ENCODE assay signal across 8 cellular contexts in the genomic region with DNA sequence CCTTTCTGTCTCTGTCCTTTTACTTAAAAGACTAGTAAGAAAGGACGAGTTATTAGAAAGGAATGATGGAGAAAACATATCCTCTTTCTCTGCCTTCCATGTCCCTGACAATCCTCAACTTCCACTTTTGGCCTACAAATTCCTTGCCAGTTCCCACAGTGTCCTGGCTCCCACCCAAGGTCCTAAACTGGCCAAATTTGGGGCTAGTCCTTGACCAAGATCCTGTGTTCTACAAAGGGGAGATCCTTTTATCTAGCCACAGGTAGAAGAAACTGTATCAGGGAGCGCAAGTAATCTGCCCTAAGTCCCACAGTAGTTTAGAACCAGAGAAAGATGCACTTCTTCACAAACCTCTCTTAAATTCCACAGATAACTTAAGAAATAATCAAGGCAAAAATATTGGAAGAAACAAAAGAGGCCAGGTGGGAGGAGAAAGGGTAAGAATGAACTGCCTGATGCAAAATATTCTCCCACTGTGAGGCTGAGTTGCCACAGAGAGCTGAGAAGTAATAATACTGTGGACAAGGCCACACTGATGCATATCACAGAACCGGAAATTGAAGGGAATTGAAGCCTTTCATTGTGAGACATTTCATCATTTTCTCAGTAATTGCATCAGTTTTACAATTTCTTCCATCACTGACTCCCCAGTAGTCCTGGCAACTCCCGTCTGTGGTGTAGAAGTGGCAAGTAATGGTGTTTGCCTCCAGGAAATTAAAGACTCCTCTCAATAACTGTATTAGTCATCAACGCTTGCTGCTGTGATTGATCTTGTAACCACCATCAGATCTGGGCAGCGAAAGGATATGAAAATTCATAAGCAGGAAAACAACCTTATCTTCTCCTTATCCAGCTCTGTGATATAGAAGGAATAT. TPM values are rescaled to one million over a fixed set of nuclear protein-coding genes. Genes with fewer than 3 reads are reported as not detected.
DNase-seq lines count a peak whose midpoint lies in the region; ATAC-seq and TF ChIP-seq lines count a peak whose summit lies in the region.

No MANE protein-coding gene starts in this region.

- H3K4me1 ChIP-seq in prostate gland (replicated peaks) = no peaks in the 10 kb centered on the region

- H3K36me3 ChIP-seq in neural cell (ENCODE audit: insufficient read depth, low read length) = no peaks in the 10 kb centered on the region
- H3K36me3 ChIP-seq in prostate gland = no peaks in the 10 kb centered on the region

- no peak overlapping the region for H3K4me3 ChIP-seq in neural cell (ENCODE audit: low read length)
- no peak overlapping the region for H3K4me3 ChIP-seq in prostate gland

- H3K27me3 ChIP-seq in neural cell (ENCODE audit: insufficient read depth, low read depth, low read length) (no peaks in the 10 kb centered on the region), prostate gland (replicated peaks; ENCODE audit: insufficient read depth) (no peaks in the 10 kb centered on the region)

- H3K4me1 Mint-ChIP-seq in activated CD4-positive, alpha-beta memory T cell treated with anti-CD3 and anti-CD28 coated beads, Interleukin-2, amount 10 ng/mL, durations not matched to agents 7 days and 5 days = peaks cover 32% of the 10 kb centered on the region

- ATAC-seq in GM18870 (IDR thresholded peaks at IDR 0.05; ENCODE audit: unreplicated experiment) = peak; percentile 62
- ATAC-seq in GM21528 (IDR thresholded peaks at IDR 0.05; ENCODE audit: low FRiP score, unreplicated experiment) = no peak

- H3K27me3 Mint-ChIP-seq in activated CD4-positive, alpha-beta memory T cell treated with anti-CD3 and anti-CD28 coated beads, Interleukin-2, amount 10 ng/mL, durations not matched to agents 7 days and 5 days = no peaks in the 10 kb centered on the region

- no peak overlapping the region for H3K9ac ChIP-seq in neural cell (ENCODE audit: low read length)

- no peak overlapping the region for H3K4me3 Mint-ChIP-seq in activated CD4-positive, alpha-beta memory T cell treated with anti-CD3 and anti-CD28 coated beads, Interleukin-2, amount 10 ng/mL, durations not matched to agents 7 days and 5 days

- H3K27ac Mint-ChIP-seq in activated CD4-positive, alpha-beta memory T cell treated with anti-CD3 and anti-CD28 coated beads, Interleukin-2, amount 10 ng/mL, durations not matched to agents 7 days and 5 days = peak overlapping the region; percentile 44

- TF ChIP-seq POLR2A in prostate gland (IDR thresholded peaks at IDR 0.05) = no peak

- no peak for TF ChIP-seq RAD21 in neural cell (conservative IDR thresholded peaks at IDR 0.05)

- intact Hi-C loops in prostate gland (cut with DNase I) = no loop called here

- TF ChIP-seq EP300 in neural cell (conservative IDR thresholded peaks at IDR 0.05; ENCODE audit: poor library complexity, severe bottlenecking) = peak; percentile 35

- WGBS in prostate gland = 67% methylated on average over 6 of the region's 6 CpGs

- no peaks in the 10 kb centered on the region for H3K9me3 ChIP-seq in neural cell (ENCODE audit: low read length)
- H3K9me3 ChIP-seq in prostate gland = no peaks in the 10 kb centered on the region

- H3K36me3 Mint-ChIP-seq in activated CD4-positive, alpha-beta memory T cell treated with anti-CD3 and anti-CD28 coated beads, Interleukin-2, amount 10 ng/mL, durations not matched to agents 7 days and 5 days (ENCODE audit: low read depth) = no peaks in the 10 kb centered on the region

- H3K27ac ChIP-seq in neural cell (ENCODE audit: low read length) = peak overlapping the region; percentile 44
- H3K27ac ChIP-seq in prostate gland = no peak overlapping the region

- H3K9me3 Mint-ChIP-seq in activated CD4-positive, alpha-beta memory T cell treated with anti-CD3 and anti-CD28 coated beads, Interleukin-2, amount 10 ng/mL, durations not matched to agents 7 days and 5 days = no peaks in the 10 kb centered on the region

- H3K79me2 ChIP-seq in neural cell (replicated peaks; ENCODE audit: insufficient read depth, low read length) = no peaks in the 10 kb centered on the region

- CTCF ChIA-PET in activated CD4-positive, alpha-beta memory T cell treated with anti-CD3 and anti-CD28 coated beads, Interleukin-2, amount 10 ng/mL, durations not matched to agents 7 days and 5 days (lab: Charles Lee) = interaction anchor here (0.7 to 3.2 kb wide), 3 partner anchors 13 to 956 kb away, joined by 3 to 49 read pairs (median 12); no protein-coding TSS in a partner anchor

- no peak overlapping the region for H2AFZ ChIP-seq in neural cell (ENCODE audit: low read depth, low read length)

- DNase-seq in HS-5 (ENCODE audit: low read depth) = peak; percentile 26
- DNase-seq in activated CD4-positive, alpha-beta memory T cell treated with anti-CD3 and anti-CD28 coated beads, Interleukin-2, amount 10 ng/mL, durations not matched to agents 7 days and 5 days = peak; percentile 49
- DNase-seq in prostate gland (ENCODE audit: low spot score) = no peak
- DNase-seq in NCI-H2227 treated with DMSO at 0.1 percent for 48 hours (lab: John Stamatoyannopoulos, UW) = no peak
- no peak for DNase-seq in NCI-H146 (lab: John Stamatoyannopoulos, UW)

- POLR2A ChIA-PET in activated CD4-positive, alpha-beta memory T cell treated with anti-CD3 and anti-CD28 coated beads, Interleukin-2, amount 10 ng/mL, durations not matched to agents 7 days and 5 days (lab: Charles Lee) = interaction anchor here (0.9 kb wide), 1 partner anchor 59 kb away, joined by 3 read pairs; no protein-coding TSS in a partner anchor

- no peaks in the 10 kb centered on the region for H3K9me2 ChIP-seq in neural cell (ENCODE audit: insufficient read depth, low read length)

- no peaks in the 10 kb centered on the region for H4K20me1 ChIP-seq in neural cell (ENCODE audit: insufficient read depth)

- H3K4me2 ChIP-seq in neural cell (ENCODE audit: low read length) = no peak overlapping the region

- no peaks in the 10 kb centered on the region for H3F3A ChIP-seq in neural cell (ENCODE audit: insufficient read depth, low read length, poor library complexity, severe bottlenecking)

- no peak for TF ChIP-seq CTCF in neural cell (IDR thresholded peaks at IDR 0.05; ENCODE audit: poor library complexity, severe bottlenecking)
- TF ChIP-seq CTCF in prostate gland (IDR thresholded peaks at IDR 0.05) = no peak

TF ChIP-seq in neural cell, 6 proteins besides CTCF, POLR2A, EP300 and RAD21:
- TF ChIP-seq SMC3 (conservative IDR thresholded peaks at IDR 0.05; ENCODE audit: poor library complexity) (no peak), POLR2AphosphoS5 (IDR thresholded peaks at IDR 0.05) (peak; percentile 65)

RNA-seq across cellular contexts. Expression of a gene that starts 47.2 kb away (rescaled TPM):
- total RNA-seq in activated CD4-positive, alpha-beta memory T cell treated with anti-CD3 and anti-CD28 coated beads, Interleukin-2, amount 10 ng/mL, durations not matched to agents 7 days and 5 days = 1 to 10 TPM; 4.1 to 6.1 TPM
- 22.3 and 32.2 TPM in 2 replicates for polyA plus RNA-seq in neural cell
- 8.8 and 9.5 TPM in 2 replicates for polyA minus RNA-seq in neural cell
- 10 to 100 TPM in 1 of 2 donors, 1 to 10 TPM in 1; 6.4 to 22.7 TPM for total RNA-seq in prostate gland

Comparison
In these comparisons a context has a peak if more than half of its experiments do, and no peak if none do; other contexts are left out.
1. DNase-seq: peak in HS-5 (single experiment) and activated CD4-positive, alpha-beta memory T cell treated with anti-CD3 and anti-CD28 coated beads, Interleukin-2, amount 10 ng/mL, durations not matched to agents 7 days and 5 days (single experiment); none in prostate gland (single experiment), NCI-H2227 treated with DMSO at 0.1 percent for 48 hours (single experiment) and NCI-H146 (single experiment).